Comparison of ENCODE assay signal across 26 cellular contexts in genomic region chr20:991850-992249, GRCh38. TPM values are rescaled to one million over a fixed set of nuclear protein-coding genes. Genes with fewer than 3 reads are reported as not detected.
DNase-seq lines count a peak whose midpoint lies in the region; ATAC-seq and TF ChIP-seq lines count a peak whose summit lies in the region.
"Had no signal": no experiment of that assay in that cellular context is flagged by ENCODE, and none has a peak within 500 bp of the region (broad histone marks: within the 10 kb centered on the region; RNA-seq: fewer than 3 reads in every experiment).

No MANE protein-coding gene starts in this region.

- H3K4me3 ChIP-seq in GM12865 (ENCODE audit: low read depth, low read length): no peak overlapping the region
- H3K4me3 ChIP-seq: tibial artery had no signal

- no peak for ATAC-seq in omental fat pad (ENCODE audit: low FRiP score)
- no peak for ATAC-seq in GM18502 (IDR thresholded peaks at IDR 0.05; ENCODE audit: poor library complexity, unreplicated experiment)
- ATAC-seq: foreskin keratinocyte, sciatic nerve had no signal

- H3K4me3 Mint-ChIP-seq in CD14-positive monocyte (no peak overlapping the region), chondrocyte (ENCODE audit: unreplicated experiment) (no peak overlapping the region)
- H3K4me3 Mint-ChIP-seq: B cell had no signal

- peaks cover 3% of the 10 kb centered on the region for H3K4me1 Mint-ChIP-seq in CD14-positive monocyte
- no peaks in the 10 kb centered on the region for H3K4me1 Mint-ChIP-seq in chondrocyte (ENCODE audit: low read depth)
- H3K4me1 Mint-ChIP-seq: B cell had no signal

- H3K9me3 Mint-ChIP-seq in CD14-positive monocyte (peaks cover 3 to 8% (median 6%) of the 10 kb centered on the region in 7 donors), chondrocyte (ENCODE audit: low read depth) (no peaks in the 10 kb centered on the region)

- no peak for TF ChIP-seq CTCF in CD14-positive monocyte (IDR thresholded peaks at IDR 0.05)
- TF ChIP-seq CTCF in GM12865 (IDR thresholded peaks at IDR 0.05; ENCODE audit: insufficient read depth, low read depth, low read length, missing control alignments): no peak
- no peak for TF ChIP-seq CTCF in chondrocyte (IDR thresholded peaks at IDR 0.05)
- no peak for TF ChIP-seq CTCF in omental fat pad (IDR thresholded peaks at IDR 0.05)

- H3K27ac Mint-ChIP-seq in CD14-positive monocyte: no peak overlapping the region
- no peak overlapping the region for H3K27ac Mint-ChIP-seq in chondrocyte (ENCODE audit: unreplicated experiment)
- H3K27ac Mint-ChIP-seq: B cell had no signal

- DNase-seq in CD14-positive monocyte (ENCODE audit: low spot score) (peak; percentile 7), GM12865 (ENCODE audit: low read depth) (peak; percentile 23), NAMALWA (ENCODE audit: low spot score) (peak; percentile 34), chondrocyte (ENCODE audit: low spot score) (peak; percentile 41), omental fat pad (ENCODE audit: low spot score) (no peak), HCEC 1CT (no peak)
- DNase-seq: activated CD4-positive, alpha-beta T cell treated with anti-CD3 and anti-CD28 coated beads for 1 hour; activated CD8-positive, alpha-beta memory T cell treated with anti-CD3 and anti-CD28 coated beads, Interleukin-2, amount 50 U/mL, for 48 hours; Caco-2; foreskin keratinocyte; kidney glomerular epithelial cell; mammary epithelial cell; NCI-H524; OCI-M1; SHP77 treated with DMSO at 0.1 percent for 48 hours; stimulated activated naive CD4-positive, alpha-beta T cell; tibial artery had no signal

- intact Hi-C loops in CD14-positive monocyte (cut with micrococcal nuclease): no loop called here

- H3K27me3 Mint-ChIP-seq in CD14-positive monocyte (ENCODE audit: low read depth in 3 of 3) (peaks cover 8 to 21% (median 14%) of the 10 kb centered on the region in 3 donors), chondrocyte (ENCODE audit: low read depth) (peaks cover 24% of the 10 kb centered on the region)

- no peaks in the 10 kb centered on the region for H3K36me3 Mint-ChIP-seq in CD14-positive monocyte
- H3K36me3 Mint-ChIP-seq in chondrocyte (ENCODE audit: low read depth): no peaks in the 10 kb centered on the region

RNA-seq across cellular contexts. Expression of gene RSPO4, which starts 10.3 kb away (rescaled TPM):
- polyA plus RNA-seq in CD14-positive monocyte: not detected
- 0.19 TPM in 1 of 3 replicates, not detected in the others for total RNA-seq in chondrocyte
- not detected for total RNA-seq in omental fat pad
- total RNA-seq: cardiac septum; dermis microvascular lymphatic vessel endothelial cell; foreskin keratinocyte; G401; mammary epithelial cell; myocyte; osteoblast; T-helper 2 cell treated with Interferon-gamma antibody and Interleukin-4, amounts not matched to agents 100 ng/mL and 5 ng/mL, for 36 hours had no signal

Comparison
In these comparisons a context has a peak if more than half of its experiments do, and no peak if none do; other contexts are left out.
1. DNase-seq: peak in CD14-positive monocyte (single experiment), GM12865 (single experiment), NAMALWA (single experiment) and chondrocyte (single experiment); none in omental fat pad (single experiment) and HCEC 1CT (single experiment).